In the genomic region with DNA sequence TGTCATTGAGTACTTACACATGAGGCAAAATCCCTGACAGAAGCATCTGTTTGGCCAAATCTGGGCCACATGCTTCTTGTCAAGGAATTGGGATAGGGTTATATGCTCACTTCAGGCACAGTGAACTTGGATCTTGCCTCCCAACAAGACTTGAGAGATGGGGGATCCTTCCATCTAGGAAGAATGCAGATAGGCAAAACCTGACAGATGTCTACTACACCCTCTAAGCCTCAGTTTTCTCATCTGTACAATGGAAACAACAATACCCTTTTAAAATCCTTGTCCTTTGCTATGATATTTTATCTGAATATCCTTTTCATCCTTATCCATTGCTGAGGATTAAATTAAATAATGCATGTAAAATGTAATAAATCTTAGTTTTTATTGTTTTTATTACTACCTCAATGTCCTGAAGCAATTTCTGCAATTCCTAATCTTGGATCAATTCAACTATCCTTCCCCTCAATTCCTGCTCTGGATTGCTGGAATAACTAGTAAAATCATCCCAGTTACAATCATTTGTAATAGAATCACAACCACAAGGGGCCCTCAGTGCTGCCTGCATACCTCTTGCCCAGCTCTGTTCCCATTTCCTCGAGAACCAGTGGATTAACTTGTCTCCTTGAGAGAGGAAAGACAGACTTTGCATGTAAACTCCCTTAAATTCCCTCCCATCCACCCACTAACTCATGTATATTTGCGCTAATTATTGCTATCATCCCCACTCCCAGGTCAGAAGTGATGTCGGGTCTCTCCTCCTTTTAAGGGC, we compare ENCODE assay signal across 14 cellular contexts. TPM values are rescaled to one million over a fixed set of nuclear protein-coding genes. Genes with fewer than 3 reads are reported as not detected.
DNase-seq lines count a peak whose midpoint lies in the region; ATAC-seq, FAIRE-seq and TF ChIP-seq lines count a peak whose summit lies in the region.
"Had no signal": no experiment of that assay in that cellular context is flagged by ENCODE, and none has a peak within 500 bp of the region (broad histone marks: within the 10 kb centered on the region; RNA-seq: fewer than 3 reads in every experiment).

No MANE protein-coding gene starts in this region.

- WGBS in K562 (ENCODE audit: insufficient coverage, low coverage, missing lambda C conversion rate), result 60% methylated on average over 3 of the region's 3 CpGs

- DNase-seq in AG10803 (ENCODE audit: low read depth) (peak; percentile 39), HFF-Myc (ENCODE audit: extremely low read depth, low read depth) (no peak), K562 (ENCODE audit: extremely low read depth in 1 of 4, low spot score in 3 of 4) (no peak), kidney epithelial cell (ENCODE audit: low read depth) (no peak), NCI-H345 (lab: John Stamatoyannopoulos, UW) (no peak), SJCRH30 (no peak)
- DNase-seq: activated B cell treated with CpG ODN at 0.5 μM for 24 hours; activated effector memory CD4-positive, alpha-beta T cell treated with Interleukin-2 at 50 U/mL for 16 hours; effector memory CD8-positive, alpha-beta T cell; KG1; NCI-H748 treated with DMSO at 0.1 percent for 48 hours had no signal

- no peak overlapping the region for H3K9ac ChIP-seq in K562 (ENCODE audit: insufficient read depth in 1 of 2, low read depth in 2 of 2, low read length in 2 of 2)

- no peaks in the 10 kb centered on the region for H3K36me3 ChIP-seq in K562 (ENCODE audit: control insufficient read depth, insufficient read depth, low read length)
- no peaks in the 10 kb centered on the region for H3K36me3 ChIP-seq in kidney epithelial cell (ENCODE audit: control insufficient read depth, insufficient read depth, low read length)
- H3K36me3 ChIP-seq in SJCRH30, result no peaks in the 10 kb centered on the region

- no peaks in the 10 kb centered on the region for H3K79me2 ChIP-seq in K562 (ENCODE audit: control insufficient read depth, insufficient read depth, low read length)

- in situ Hi-C loops in K562 (cut with MboI), result no loop called here

- H3K9me1 ChIP-seq in K562 (ENCODE audit: control insufficient read depth, insufficient read depth, low read length), result no peaks in the 10 kb centered on the region

- TF ChIP-seq POLR2A in K562 (conservative IDR thresholded peaks at IDR 0.05), result no peak

- BruUV-seq in K562 (replicated peaks; lab: Mats Ljungman, UMichigan), result no TSS peak

- no peak overlapping the region for H3K27ac ChIP-seq in K562 (ENCODE audit: extremely low read depth, low read depth, low read length)
- no peak overlapping the region for H3K27ac ChIP-seq in SJCRH30

- H3K4me1 ChIP-seq in K562 (replicated peaks in 1 of 2; ENCODE audit: control insufficient read depth in 2 of 2, insufficient read depth in 2 of 2, low read length in 2 of 2) (peaks cover 0 to 15% of the 10 kb centered on the region in 2 experiments; a peak in 2 of 5 replicates), SJCRH30 (no peaks in the 10 kb centered on the region)

- no peak for FAIRE-seq in K562 (lab: Jason Lieb, UNC)
- FAIRE-seq: G401.6 had no signal

- H3K9me3 ChIP-seq in K562 (replicated peaks; ENCODE audit: control insufficient read depth, insufficient read depth, low read depth, low read length) (no peaks in the 10 kb centered on the region; the same call in 1 of the 2 replicates), SJCRH30 (replicated peaks) (no peaks in the 10 kb centered on the region)

- TF ChIP-seq CTCF in AG10803 (conservative IDR thresholded peaks at IDR 0.05; ENCODE audit: low read length) (peak; percentile 53), HFF-Myc (IDR thresholded peaks at IDR 0.05; ENCODE audit: low read depth, low read length, missing control alignments) (peak; percentile 37), K562 (IDR thresholded peaks at IDR 0.05 in 2 of 3, conservative IDR thresholded peaks at IDR 0.05 in 1 of 3; ENCODE audit: insufficient read depth in 2 of 3, low read depth in 1 of 3, low read length in 3 of 3) (peak in 2 of 3 experiments; percentile 33 to 34; a peak in 3 of 6 replicates), kidney epithelial cell (IDR thresholded peaks at IDR 0.05; ENCODE audit: insufficient read depth, low read length, poor library complexity, severe bottlenecking) (peak; percentile 28)

- no peaks in the 10 kb centered on the region for H4K20me1 ChIP-seq in K562 (replicated peaks; ENCODE audit: control insufficient read depth, insufficient read depth, low read length)

- TF ChIP-seq EP300 in K562 (IDR thresholded peaks at IDR 0.05; ENCODE audit: low read length), result no peak

- ATAC-seq in K562 (peak; percentile 30; the same call in 2 of the 3 replicates), GM18861 (IDR thresholded peaks at IDR 0.05; ENCODE audit: unreplicated experiment) (no peak), HG02763 (IDR thresholded peaks at IDR 0.05; ENCODE audit: unreplicated experiment) (no peak)
- ATAC-seq: effector memory CD8-positive, alpha-beta T cell had no signal

- TF ChIP-seq RAD21 in K562 (CRISPR knock-in tag; conservative IDR thresholded peaks at IDR 0.05 in 1 of 2, IDR thresholded peaks at IDR 0.05 in 1 of 2), result peak in 1 of 2 experiments; percentile 43; a peak in 2 of 4 replicates

- intact Hi-C loops in K562 (cut with micrococcal nuclease), result no loop called here

- H3K4me2 ChIP-seq in K562 (ENCODE audit: insufficient read depth, low read length), result no peak overlapping the region

- no peak overlapping the region for H3K4me3 ChIP-seq in AG10803 (ENCODE audit: low read length)
- H3K4me3 ChIP-seq in HFF-Myc (replicated peaks; ENCODE audit: low read depth, low read length), result no peak overlapping the region
- H3K4me3 ChIP-seq in K562, result no peak overlapping the region
- no peak overlapping the region for H3K4me3 ChIP-seq in kidney epithelial cell (ENCODE audit: low read depth, low read length)
- no peak overlapping the region for H3K4me3 ChIP-seq in SJCRH30

- CTCF ChIA-PET in K562 (lab: Yijun Ruan, JAX; ENCODE audit: low intra/inter-chr PET ratio), result no interaction called here

- POLR2A ChIA-PET in K562 (lab: Yijun Ruan, JAX), result interaction anchor here (0.6 to 1.1 kb wide), 4 partner anchors 8 to 238 kb away, joined by 3 to 7 read pairs (median 4); a partner anchor contains a TSS

- no peak overlapping the region for H2AFZ ChIP-seq in K562 (ENCODE audit: low read depth, low read length)

- no peaks in the 10 kb centered on the region for H3K27me3 ChIP-seq in K562 (ENCODE audit: control insufficient read depth in 2 of 2, insufficient read depth in 2 of 2, low read length in 2 of 2)
- no peaks in the 10 kb centered on the region for H3K27me3 ChIP-seq in kidney epithelial cell (ENCODE audit: control insufficient read depth, insufficient read depth, low read length)
- H3K27me3 ChIP-seq in SJCRH30, result no peaks in the 10 kb centered on the region

TF ChIP-seq in K562, 482 proteins besides CTCF, POLR2A, EP300 and RAD21:
- TF ChIP-seq ADNP (tag; IDR thresholded peaks at IDR 0.05), result peak; percentile 85
- 0 out of 2 replicates have a peak, but pooled peaks have one; percentile 26 for TF ChIP-seq HDAC2 (IDR thresholded peaks at IDR 0.05)
- peak; percentile 32 to 70; a peak in 2 of 4 replicates for TF ChIP-seq KDM1A (IDR thresholded peaks at IDR 0.05)
- no peak for TF ChIP-seq XRCC3 (IDR thresholded peaks at IDR 0.05)
- peak; percentile 93 for TF ChIP-seq RBM25 (IDR thresholded peaks at IDR 0.05; ENCODE audit: low read depth, low read length, severe bottlenecking)
- TF ChIP-seq SMARCA5 (IDR thresholded peaks at IDR 0.05), result 0 out of 2 replicates have a peak, but pooled peaks have one; percentile 30
- TF ChIP-seq RCOR1 (IDR thresholded peaks at IDR 0.05; ENCODE audit: borderline replicate concordance in 1 of 2, low read depth in 2 of 2, low read length in 2 of 2), result 0 out of 4 replicates have a peak, but pooled peaks of 1 of the 2 experiments have one; percentile 31
- TF ChIP-seq BCOR (IDR thresholded peaks at IDR 0.05), result peak; percentile 83
- TF ChIP-seq XRCC5 (IDR thresholded peaks at IDR 0.05; ENCODE audit: low read depth, low read length), result no peak

RNA-seq across cellular contexts. Expression of a gene that starts 8.1 kb away (rescaled TPM):
- total RNA-seq in K562 (2011; cell fraction: chromatin; rRNA removed; ENCODE audit: low replicate concordance), result 97.5 and 111 TPM in 2 replicates
- 52.4 and 62.2 TPM in 2 replicates for total RNA-seq in K562 (2011; cell fraction: nucleolus; rRNA removed)
- 116 and 133 TPM in 2 replicates for total RNA-seq in K562 (2011; cell fraction: nucleoplasm; rRNA removed)
- total RNA-seq in K562 (2014; rRNA removed) (24.2 and 32.0 TPM in 2 replicates), K562 (2014; rRNA removed; fragmentation: Illumina TruSeq; extraction: Trizol) (39.8 and 49.1 TPM in 2 replicates), K562 (2015; rRNA removed; fragmentation: Illumina TruSeq; extraction: Trizol) (39.1 and 43.0 TPM in 2 replicates), K562 (2021) (36.9 and 38.6 TPM in 2 replicates), kidney epithelial cell (25.4 and 31.4 TPM in 2 replicates)
- polyA plus RNA-seq in K562 (2011; rRNA removed) (49.8 and 66.2 TPM in 2 replicates), K562 (2014; fragmentation: Illumina TruSeq; extraction: Trizol) (38.1 and 41.2 TPM in 2 replicates), K562 (2014; fragmentation: Nextera tagmentation; extraction: Ambion mirVana) (1 to 10 TPM; 3.0 to 4.7 TPM), K562 (2014; rRNA removed) (25.8 and 27.8 TPM in 2 replicates)
- polyA plus RNA-seq in K562 (2011; cell fraction: cytosol; rRNA removed), result 23.6 and 44.4 TPM in 2 replicates
- polyA plus RNA-seq in K562 (2011; cell fraction: nucleus; rRNA removed), result 23.0 and 26.5 TPM in 2 replicates
- polyA plus RNA-seq in K562 (2012), result 25.8 and 29.0 TPM in 2 replicates
- polyA minus RNA-seq in K562 (2011; rRNA and poly(A)+ RNA removed), result 97.0 and 108 TPM in 2 replicates
- polyA minus RNA-seq in K562 (2011; cell fraction: cytosol; rRNA and poly(A)+ RNA removed), result 37.2 and 52.1 TPM in 2 replicates
- polyA minus RNA-seq in K562 (2011; cell fraction: nucleus; rRNA and poly(A)+ RNA removed), result 21.0 and 34.7 TPM in 2 replicates
- total RNA-seq in SJCRH30 (2014; rRNA removed; shearing (Covaris generic)), result 29.8 and 30.6 TPM in 2 replicates
